ENCODE assay signal across 8 cellular contexts in genomic region chr7:1043552-1044188, GRCh38. TPM values are rescaled to one million over a fixed set of nuclear protein-coding genes. Genes with fewer than 3 reads are reported as not detected.
DNase-seq lines count a peak whose midpoint lies in the region; ATAC-seq and TF ChIP-seq lines count a peak whose summit lies in the region.

No MANE protein-coding gene starts in this region.

- H3K9me3 ChIP-seq in left lung (no peaks in the 10 kb centered on the region), testis (no peaks in the 10 kb centered on the region)

- peak; percentile 12 for ATAC-seq in left lung

- H3K27me3 ChIP-seq in left lung (peaks cover 0 to 17% of the 10 kb centered on the region in 2 donors), testis (no peaks in the 10 kb centered on the region)

- peak overlapping the region; percentile 70 for H3K27ac Mint-ChIP-seq in T-helper 1 cell treated with Interleukin-12 subunit alpha and Interleukin-12 subunit beta and Interleukin-4 antibody, amounts not matched to agents 30 μg/mL and 1 μg/mL, for 36 hours

- H3K27ac ChIP-seq in left lung = peak overlapping the region; percentile 80 to 87
- peak overlapping the region; percentile 78 to 92 for H3K27ac ChIP-seq in testis

- no peak for TF ChIP-seq POLR2A in testis (IDR thresholded peaks at IDR 0.05)

- H3K4me1 ChIP-seq in left lung (peaks cover 20 to 72% of the 10 kb centered on the region in 2 donors), testis (peaks cover 27% of the 10 kb centered on the region)

- in situ Hi-C loops in astrocyte of the spinal cord (cut with HindIII; ENCODE audit: low sequenced_read_pairs) = no loop called here

- H3K4me1 Mint-ChIP-seq in T-helper 1 cell treated with Interleukin-12 subunit alpha and Interleukin-12 subunit beta and Interleukin-4 antibody, amounts not matched to agents 30 μg/mL and 1 μg/mL, for 36 hours (ENCODE audit: low read depth) = peaks cover 49% of the 10 kb centered on the region

- DNase-seq in T-helper 1 cell = no peak
- DNase-seq in astrocyte of the spinal cord (ENCODE audit: low read depth, low spot score) = no peak
- peak in 1 of 2 donors; percentile 78 for DNase-seq in left lung
- peak; percentile 37 for DNase-seq in testis
- no peak for DNase-seq in Kasumi-1 (lab: John Stamatoyannopoulos, UW)
- no peak for DNase-seq in SKM-1 treated with dmso at 0.1 percent for 144 hours (lab: John Stamatoyannopoulos, UW; ENCODE audit: unreplicated experiment)
- DNase-seq in stimulated activated naive CD4-positive, alpha-beta T cell treated with Interleukin-2 at 50 U/mL for 16 hours (lab: John Stamatoyannopoulos, UW) = no peak

- WGBS in testis, 2 donors = 14 to 39% methylated on average over 17 to 18 of the region's 18 CpGs

- intact Hi-C loops in left lung (cut with DNase I) (no loop called here), testis (cut with DNase I; ENCODE audit: low total_unique reads) (no loop called here)

- H3K4me3 ChIP-seq in astrocyte of the spinal cord (ENCODE audit: low read depth, low read length) (peak overlapping the region; percentile 32), left lung (peak overlapping the region; percentile 14 to 58), testis (peak overlapping the region; percentile 32 to 66)

- no peaks in the 10 kb centered on the region for H3K9me3 Mint-ChIP-seq in T-helper 1 cell treated with Interleukin-12 subunit alpha and Interleukin-12 subunit beta and Interleukin-4 antibody, amounts not matched to agents 30 μg/mL and 1 μg/mL, for 36 hours

- H3K4me3 Mint-ChIP-seq in T-helper 1 cell treated with Interleukin-12 subunit alpha and Interleukin-12 subunit beta and Interleukin-4 antibody, amounts not matched to agents 30 μg/mL and 1 μg/mL, for 36 hours = peak overlapping the region; percentile 75

- no peaks in the 10 kb centered on the region for H3K36me3 ChIP-seq in left lung
- no peaks in the 10 kb centered on the region for H3K36me3 ChIP-seq in testis (ENCODE audit: low read depth, missing control alignments)

- no peaks in the 10 kb centered on the region for H3K27me3 Mint-ChIP-seq in T-helper 1 cell treated with Interleukin-12 subunit alpha and Interleukin-12 subunit beta and Interleukin-4 antibody, amounts not matched to agents 30 μg/mL and 1 μg/mL, for 36 hours (ENCODE audit: low read depth)

- H3K36me3 Mint-ChIP-seq in T-helper 1 cell treated with Interleukin-12 subunit alpha and Interleukin-12 subunit beta and Interleukin-4 antibody, amounts not matched to agents 30 μg/mL and 1 μg/mL, for 36 hours (ENCODE audit: low read depth) = peaks cover 5% of the 10 kb centered on the region

- TF ChIP-seq CTCF in astrocyte of the spinal cord (IDR thresholded peaks at IDR 0.05; ENCODE audit: low read depth, low read length) (no peak), left lung (IDR thresholded peaks at IDR 0.05) (no peak), testis (IDR thresholded peaks at IDR 0.05) (no peak)

RNA-seq across cellular contexts. Expression of gene GPR146, which starts 0.7 kb away (rescaled TPM):
- 10 to 100 TPM; 16.7 to 18.9 TPM for total RNA-seq in left lung
- 10 to 100 TPM; 14.2 to 14.4 TPM for total RNA-seq in testis
- polyA plus RNA-seq in testis (ENCODE audit: insufficient read depth, low read depth, low replicate concordance) = 5.3 TPM

RNA-seq across cellular contexts. Expression of gene GPER1, which starts 44.2 kb away (rescaled TPM):
- total RNA-seq in left lung (10 to 100 TPM in 1 of 2 donors, 1 to 10 TPM in 1; 8.1 to 11.6 TPM), testis (1 to 10 TPM; 3.2 to 3.4 TPM)
- polyA plus RNA-seq in testis (ENCODE audit: insufficient read depth, low read depth, low replicate concordance) = 3.5 TPM
